ENCODE assay signal across 12 cellular contexts in genomic region chr15:69744421-69745162, GRCh38.
"Had no signal": no experiment of that assay in that cellular context is flagged by ENCODE, and none has a peak within 500 bp of the region (broad histone marks: within the 10 kb centered on the region; RNA-seq: fewer than 3 reads in every experiment).

No MANE protein-coding gene starts in this region.

- H3K4me1 ChIP-seq: adrenal gland, body of pancreas, testis had no signal

- H3K27ac ChIP-seq: adrenal gland, body of pancreas, ovary, testis had no signal

- ATAC-seq: body of pancreas had no signal

- H3K4me3 ChIP-seq: adrenal gland, body of pancreas, ovary, testis had no signal

- H3K4me3 Mint-ChIP-seq: activated naive CD4-positive, alpha-beta T cell treated with anti-CD3 and anti-CD28 coated beads for 36 hours; activated T-helper 1 cell treated with anti-CD3 and anti-CD28 coated beads, Interleukin-12 subunit alpha, Interleukin-12 subunit beta, Interleukin-2, Interleukin-4 antibody, amounts not matched to agents 30 ng/mL and 10 ng/mL and 1 ng/mL, durations not matched to agents 14 hours and 24 hours and 36 hours; dendritic cell treated with granulocyte-macrophage colony-stimulating factor and Interleukin-4, amounts not matched to agents 40 ng/mL and 50 ng/mL, for 4 days; stimulated activated naive CD8-positive, alpha-beta T cell treated with anti-CD3 and anti-CD28 coated beads, Interleukin-15, Interleukin-2, amounts not matched to agents 100 ng/mL and 50 ng/mL, for 24 hours had no signal

- H3K9me3 Mint-ChIP-seq: activated naive CD4-positive, alpha-beta T cell treated with anti-CD3 and anti-CD28 coated beads for 36 hours had no signal

- H3K9me3 ChIP-seq: adrenal gland, body of pancreas, ovary, testis had no signal

- H3K27ac Mint-ChIP-seq: activated naive CD4-positive, alpha-beta T cell treated with anti-CD3 and anti-CD28 coated beads for 36 hours; activated T-helper 1 cell treated with anti-CD3 and anti-CD28 coated beads, Interleukin-12 subunit alpha, Interleukin-12 subunit beta, Interleukin-2, Interleukin-4 antibody, amounts not matched to agents 30 ng/mL and 10 ng/mL and 1 ng/mL, durations not matched to agents 14 hours and 24 hours and 36 hours; dendritic cell treated with granulocyte-macrophage colony-stimulating factor and Interleukin-4, amounts not matched to agents 40 ng/mL and 50 ng/mL, for 4 days had no signal

- H3K27me3 ChIP-seq: body of pancreas, ovary, testis had no signal

- H3K36me3 ChIP-seq: adrenal gland, ovary had no signal

- DNase-seq: activated CD4-positive, alpha-beta T cell treated with anti-CD3 and anti-CD28 coated beads, Interleukin-2, amount 50 U/mL, for 4 hours; activated naive CD4-positive, alpha-beta T cell treated with anti-CD3 and anti-CD28 coated beads for 36 hours; adrenal gland; body of pancreas; hippocampal formation; kidney glomerular epithelial cell; ovary; stimulated activated CD4-positive, alpha-beta T cell treated with anti-CD3 and anti-CD28 coated beads, Interleukin-2, amount 100 ng/mL, for 48 hours; testis had no signal
